In the genomic region with DNA sequence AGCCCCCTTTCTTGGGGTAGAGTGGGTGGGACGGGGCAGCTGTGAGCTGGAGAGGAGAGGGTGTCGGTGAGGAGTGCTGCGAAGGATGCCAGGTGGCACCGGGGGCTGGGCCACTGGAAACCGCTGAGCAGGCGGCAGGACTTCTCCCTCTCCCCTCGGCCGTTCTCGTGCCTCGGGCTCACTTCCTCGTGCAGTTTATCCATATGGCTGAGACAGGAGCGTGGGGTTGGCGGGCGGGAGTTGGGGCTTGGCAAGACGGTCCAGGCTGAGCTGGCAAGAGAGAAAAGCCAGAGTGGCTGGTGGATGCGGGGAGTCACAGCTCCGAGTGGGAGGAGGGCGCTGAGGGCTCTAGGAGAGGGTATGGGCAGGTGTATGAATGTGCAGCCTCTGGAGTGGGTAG, we compare ENCODE assay signal across 1 cellular context.
TF ChIP-seq lines count a peak whose summit lies in the region.

No MANE protein-coding gene starts in this region.

TF ChIP-seq in HCT116, 20 proteins besides CTCF, POLR2A, EP300 and RAD21 (continued from another document):
- TF ChIP-seq, protein P1, sequence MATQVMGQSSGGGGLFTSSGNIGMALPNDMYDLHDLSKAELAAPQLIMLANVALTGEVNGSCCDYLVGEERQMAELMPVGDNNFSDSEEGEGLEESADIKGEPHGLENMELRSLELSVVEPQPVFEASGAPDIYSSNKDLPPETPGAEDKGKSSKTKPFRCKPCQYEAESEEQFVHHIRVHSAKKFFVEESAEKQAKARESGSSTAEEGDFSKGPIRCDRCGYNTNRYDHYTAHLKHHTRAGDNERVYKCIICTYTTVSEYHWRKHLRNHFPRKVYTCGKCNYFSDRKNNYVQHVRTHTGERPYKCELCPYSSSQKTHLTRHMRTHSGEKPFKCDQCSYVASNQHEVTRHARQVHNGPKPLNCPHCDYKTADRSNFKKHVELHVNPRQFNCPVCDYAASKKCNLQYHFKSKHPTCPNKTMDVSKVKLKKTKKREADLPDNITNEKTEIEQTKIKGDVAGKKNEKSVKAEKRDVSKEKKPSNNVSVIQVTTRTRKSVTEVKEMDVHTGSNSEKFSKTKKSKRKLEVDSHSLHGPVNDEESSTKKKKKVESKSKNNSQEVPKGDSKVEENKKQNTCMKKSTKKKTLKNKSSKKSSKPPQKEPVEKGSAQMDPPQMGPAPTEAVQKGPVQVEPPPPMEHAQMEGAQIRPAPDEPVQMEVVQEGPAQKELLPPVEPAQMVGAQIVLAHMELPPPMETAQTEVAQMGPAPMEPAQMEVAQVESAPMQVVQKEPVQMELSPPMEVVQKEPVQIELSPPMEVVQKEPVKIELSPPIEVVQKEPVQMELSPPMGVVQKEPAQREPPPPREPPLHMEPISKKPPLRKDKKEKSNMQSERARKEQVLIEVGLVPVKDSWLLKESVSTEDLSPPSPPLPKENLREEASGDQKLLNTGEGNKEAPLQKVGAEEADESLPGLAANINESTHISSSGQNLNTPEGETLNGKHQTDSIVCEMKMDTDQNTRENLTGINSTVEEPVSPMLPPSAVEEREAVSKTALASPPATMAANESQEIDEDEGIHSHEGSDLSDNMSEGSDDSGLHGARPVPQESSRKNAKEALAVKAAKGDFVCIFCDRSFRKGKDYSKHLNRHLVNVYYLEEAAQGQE (IDR thresholded peaks at IDR 0.05; ENCODE audit: low read depth): no peak
- TF ChIP-seq FOSL1 (IDR thresholded peaks at IDR 0.05; ENCODE audit: low read depth) (no peak), ZNF274 (IDR thresholded peaks at IDR 0.05; ENCODE audit: low read depth, low read length) (no peak), POLR2AphosphoS5 (IDR thresholded peaks at IDR 0.05; ENCODE audit: low read depth, low read length) (no peak), TCF7L2 (IDR thresholded peaks at IDR 0.05; ENCODE audit: borderline replicate concordance, extremely low read depth, insufficient read depth, insufficient read length) (no peak)
